Comparison of ENCODE assay signal across 8 cellular contexts in genomic region chr7:31883761-31884164, GRCh38.
DNase-seq lines count a peak whose midpoint lies in the region; ATAC-seq lines count a peak whose summit lies in the region.

No MANE protein-coding gene starts in this region.

- CTCF ChIA-PET in CD8-positive, alpha-beta memory T cell (lab: Charles Lee), result no interaction called here

- no peaks in the 10 kb centered on the region for H3K9me3 ChIP-seq in CD8-positive, alpha-beta memory T cell (ENCODE audit: low read length)

- H3K4me3 ChIP-seq in CD8-positive, alpha-beta memory T cell (ENCODE audit: low read length), result no peak overlapping the region

- H3K4me3 Mint-ChIP-seq in CD8-positive, alpha-beta memory T cell, result no peak overlapping the region

- H3K27me3 Mint-ChIP-seq in CD8-positive, alpha-beta memory T cell, result no peaks in the 10 kb centered on the region

- no peak overlapping the region for H3K27ac Mint-ChIP-seq in CD8-positive, alpha-beta memory T cell

- H3K4me1 Mint-ChIP-seq in CD8-positive, alpha-beta memory T cell, result no peaks in the 10 kb centered on the region

- peak overlapping the region; percentile 49 for H3K27ac ChIP-seq in layer of hippocampus (ENCODE audit: low read depth, low read length)
- H3K27ac ChIP-seq in CD8-positive, alpha-beta memory T cell (ENCODE audit: low read depth, low read length), result no peak overlapping the region

- H3K9me3 Mint-ChIP-seq in CD8-positive, alpha-beta memory T cell, result peaks cover 0 to 20% (median 11%) of the 10 kb centered on the region in 5 donors

- peak; percentile 89 for ATAC-seq in GM18861 (IDR thresholded peaks at IDR 0.05; ENCODE audit: unreplicated experiment)
- peak; percentile 55 for ATAC-seq in HG03025 (IDR thresholded peaks at IDR 0.05; ENCODE audit: low FRiP score, unreplicated experiment)

- H3K36me3 Mint-ChIP-seq in CD8-positive, alpha-beta memory T cell, result no peaks in the 10 kb centered on the region

- no peaks in the 10 kb centered on the region for H3K27me3 ChIP-seq in layer of hippocampus (ENCODE audit: control insufficient read depth, insufficient read depth, low read length)
- H3K27me3 ChIP-seq in CD8-positive, alpha-beta memory T cell (ENCODE audit: insufficient read depth, low read length, poor library complexity, severe bottlenecking), result no peaks in the 10 kb centered on the region

- no peaks in the 10 kb centered on the region for H3K4me1 ChIP-seq in CD8-positive, alpha-beta memory T cell (ENCODE audit: insufficient read depth, low read length)

- H3K36me3 ChIP-seq in CD8-positive, alpha-beta memory T cell (ENCODE audit: insufficient read depth, low read length), result no peaks in the 10 kb centered on the region

- POLR2A ChIA-PET in CD8-positive, alpha-beta memory T cell (lab: Charles Lee), result no interaction called here

- peak; percentile 5 for DNase-seq in amniotic epithelial cell (ENCODE audit: low read depth)
- no peak for DNase-seq in NCI-H2227 (lab: John Stamatoyannopoulos, UW; ENCODE audit: unreplicated experiment)
- no peak for DNase-seq in CD8-positive, alpha-beta memory T cell
- no peak for DNase-seq in retina
- no peak for DNase-seq in iPS-NIHi7 (ENCODE audit: extremely low spot score)
